In the genomic region with DNA sequence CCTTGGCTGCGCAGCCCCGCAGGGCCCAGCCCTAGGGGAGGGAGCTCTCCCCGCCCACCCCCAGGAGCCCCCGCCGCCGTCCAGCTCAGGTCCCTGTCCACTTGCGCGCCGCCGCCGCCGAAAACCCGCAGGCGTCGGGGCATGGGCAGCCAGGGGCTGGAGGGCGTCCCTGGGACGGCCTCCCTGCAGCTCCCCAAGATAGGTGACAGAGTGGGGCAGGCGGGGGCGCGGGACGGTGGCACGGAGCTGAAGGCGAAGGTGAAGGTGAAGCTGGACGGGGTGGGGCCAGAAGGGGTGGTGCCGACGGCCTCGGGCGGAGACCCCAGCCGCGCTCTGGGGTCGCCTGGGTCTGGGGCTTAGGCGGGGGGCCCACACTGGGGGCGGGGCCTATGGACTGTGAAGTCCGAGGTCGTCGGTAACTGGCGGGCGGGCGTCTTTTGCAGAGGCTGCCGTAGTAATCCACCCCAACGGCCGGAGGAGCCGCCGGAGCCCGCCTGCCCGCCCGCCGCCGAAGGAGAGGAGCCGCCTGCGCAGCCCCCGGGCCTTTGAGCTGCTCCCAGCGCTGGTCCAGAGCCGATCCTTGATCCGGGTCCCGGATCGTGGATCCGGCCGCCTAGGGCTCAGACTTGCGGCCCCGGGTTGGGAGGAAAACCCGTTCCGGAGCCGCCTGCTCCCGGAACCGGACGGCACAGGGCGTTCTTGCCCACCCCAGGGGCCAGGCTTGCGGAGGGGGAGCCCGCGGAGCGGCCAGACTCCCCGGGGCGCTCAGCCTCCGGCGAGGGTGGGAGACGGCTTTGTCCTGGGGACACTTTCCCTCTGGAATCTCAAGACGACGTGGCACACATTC, we compare ENCODE assay signal across 10 cellular contexts. TPM values are rescaled to one million over a fixed set of nuclear protein-coding genes. Genes with fewer than 3 reads are reported as not detected.
DNase-seq lines count a peak whose midpoint lies in the region; TF ChIP-seq lines count a peak whose summit lies in the region.
"Had no signal": no experiment of that assay in that cellular context is flagged by ENCODE, and none has a peak within 500 bp of the region (broad histone marks: within the 10 kb centered on the region; RNA-seq: fewer than 3 reads in every experiment).

No MANE protein-coding gene starts in this region.

- TF ChIP-seq CTCF in LNCaP clone FGC (IDR thresholded peaks at IDR 0.05; ENCODE audit: control insufficient read depth, extremely low read depth, insufficient read depth) (no peak), endodermal cell (conservative IDR thresholded peaks at IDR 0.05) (no peak)

- H3K4me3 ChIP-seq in LNCaP clone FGC (ENCODE audit: low read depth, low read length), result peak overlapping the region; percentile 25; the same call in 1 of the 2 replicates
- no peak overlapping the region for H3K4me3 ChIP-seq in endodermal cell (ENCODE audit: low read length)

- H3K9me3 ChIP-seq in endodermal cell (ENCODE audit: control insufficient read depth, low read length), result no peaks in the 10 kb centered on the region

- peak overlapping the region; percentile 52 for H3K4me3 Mint-ChIP-seq in endodermal cell
- H3K4me3 Mint-ChIP-seq in T-helper 2 cell treated with Interferon-gamma antibody and Interleukin-4, amounts not matched to agents 5 μg/mL and 100 μg/mL, for 36 hours, result no peak overlapping the region

- WGBS in endodermal cell (ENCODE audit: insufficient coverage in 1 of 2, insufficient read length in 1 of 2), 2 experiments, result 14 to 16% methylated on average over 21 to 79 of the region's 79 CpGs

- H3K4me1 Mint-ChIP-seq in endodermal cell, result peaks cover 8% of the 10 kb centered on the region
- H3K4me1 Mint-ChIP-seq in T-helper 2 cell treated with Interferon-gamma antibody and Interleukin-4, amounts not matched to agents 5 μg/mL and 100 μg/mL, for 36 hours (ENCODE audit: low read depth), result peaks cover 5% of the 10 kb centered on the region

- H3K9me3 Mint-ChIP-seq in endodermal cell, result no peaks in the 10 kb centered on the region
- H3K9me3 Mint-ChIP-seq in T-helper 2 cell treated with Interferon-gamma antibody and Interleukin-4, amounts not matched to agents 5 μg/mL and 100 μg/mL, for 36 hours, result no peaks in the 10 kb centered on the region

- peaks cover 9% of the 10 kb centered on the region for H3K4me1 ChIP-seq in endodermal cell (ENCODE audit: control insufficient read depth, insufficient read depth, low read length)

- no peak for DNase-seq in LNCaP clone FGC (ENCODE audit: low read depth)
- peak; percentile 96 for DNase-seq in endodermal cell
- peak; percentile 38 for DNase-seq in kidney tubule cell (ENCODE audit: low spot score)
- no peak for DNase-seq in activated effector memory CD4-positive, alpha-beta T cell treated with Interleukin-2 at 50 U/mL for 16 hours
- no peak for DNase-seq in T-helper 2 cell treated with Interferon-gamma antibody and Interleukin-4, amounts not matched to agents 5 μg/mL and 100 μg/mL, for 36 hours (ENCODE audit: low spot score)
- DNase-seq in NOMO-1 treated with DMSO at 0.1 percent for 48 hours (lab: John Stamatoyannopoulos, UW; ENCODE audit: unreplicated experiment), result no peak
- no peak for DNase-seq in activated CD4-positive, alpha-beta T cell treated with anti-CD3 and anti-CD28 coated beads for 1 hour
- DNase-seq: central memory CD4-positive, alpha-beta T cell; NCI-H2029 had no signal

- no peak overlapping the region for H3K9ac ChIP-seq in endodermal cell (ENCODE audit: extremely low read depth, low read length, poor library complexity, severe bottlenecking)

- peaks cover 38% of the 10 kb centered on the region for H3K36me3 ChIP-seq in endodermal cell (ENCODE audit: control insufficient read depth, insufficient read depth, low read length)

- peaks cover 12% of the 10 kb centered on the region for H3K27me3 Mint-ChIP-seq in endodermal cell (ENCODE audit: insufficient read depth)
- H3K27me3 Mint-ChIP-seq in T-helper 2 cell treated with Interferon-gamma antibody and Interleukin-4, amounts not matched to agents 5 μg/mL and 100 μg/mL, for 36 hours (ENCODE audit: low read depth), result no peaks in the 10 kb centered on the region

- H3K27ac Mint-ChIP-seq in endodermal cell, result no peak overlapping the region
- no peak overlapping the region for H3K27ac Mint-ChIP-seq in T-helper 2 cell treated with Interferon-gamma antibody and Interleukin-4, amounts not matched to agents 5 μg/mL and 100 μg/mL, for 36 hours

- H3K27me3 ChIP-seq in endodermal cell (ENCODE audit: control insufficient read depth, insufficient read depth, low read length, poor library complexity, severe bottlenecking), result no peaks in the 10 kb centered on the region

- H3K27ac ChIP-seq in endodermal cell (ENCODE audit: low read depth, low read length), result no peak overlapping the region
- H3K27ac ChIP-seq in temporal lobe (ENCODE audit: low read depth, low read length), result peak overlapping the region; percentile 44

- peaks cover 28% of the 10 kb centered on the region for H3K36me3 Mint-ChIP-seq in endodermal cell (ENCODE audit: low read depth)
- peaks cover 27% of the 10 kb centered on the region for H3K36me3 Mint-ChIP-seq in T-helper 2 cell treated with Interferon-gamma antibody and Interleukin-4, amounts not matched to agents 5 μg/mL and 100 μg/mL, for 36 hours (ENCODE audit: low read depth)

RNA-seq across cellular contexts. Expression of a gene that starts 27.0 kb away (rescaled TPM):
- total RNA-seq in endodermal cell (10 to 100 TPM; 39.0 to 58.2 TPM), temporal lobe (13.3 TPM)
- polyA plus RNA-seq in endodermal cell (2013, experiment 1 of 2), result 69.1 TPM
- 66.7 TPM for polyA plus RNA-seq in endodermal cell (2013, experiment 2 of 2)

Comparison
In these comparisons a context has a peak if more than half of its experiments do, and no peak if none do; other contexts are left out.
1. DNase-seq: peak in endodermal cell (single experiment) and kidney tubule cell (single experiment); none in LNCaP clone FGC (single experiment), activated effector memory CD4-positive, alpha-beta T cell treated with Interleukin-2 at 50 U/mL for 16 hours (single experiment), T-helper 2 cell treated with Interferon-gamma antibody and Interleukin-4, amounts not matched to agents 5 μg/mL and 100 μg/mL, for 36 hours (single experiment), NOMO-1 treated with DMSO at 0.1 percent for 48 hours (single experiment) and activated CD4-positive, alpha-beta T cell treated with anti-CD3 and anti-CD28 coated beads for 1 hour (single experiment).